1 cellular context compared by ENCODE assay signal in the genomic region with DNA sequence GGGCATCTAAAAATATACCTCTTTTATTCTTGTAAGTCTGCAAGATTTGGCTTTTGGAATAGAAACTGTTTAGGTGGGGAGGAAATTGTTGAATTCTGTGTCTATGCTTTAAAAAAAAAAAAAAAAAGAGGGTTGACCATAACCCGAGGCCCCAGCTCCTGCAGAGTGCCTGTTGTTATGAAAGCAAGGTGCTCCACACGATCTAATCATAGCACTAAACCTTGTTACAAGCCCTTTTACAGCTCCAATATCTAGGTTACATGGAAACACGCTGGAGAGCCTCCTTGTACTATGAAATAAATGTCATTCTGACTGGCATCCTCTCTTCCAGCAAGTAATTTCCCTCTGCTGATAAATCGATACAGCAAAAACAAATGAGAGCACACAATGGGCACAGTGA.
TF ChIP-seq lines count a peak whose summit lies in the region.

No MANE protein-coding gene starts in this region.

TF ChIP-seq in GM23338, 12 proteins besides CTCF, POLR2A, EP300 and RAD21:
- TF ChIP-seq NANOG (IDR thresholded peaks at IDR 0.05; ENCODE audit: borderline replicate concordance) = 0 out of 2 replicates have a peak, but pooled peaks have one; percentile 18
- no peak for TF ChIP-seq EZH2 (IDR thresholded peaks at IDR 0.05; ENCODE audit: low read depth, unreplicated experiment)
- TF ChIP-seq ZNF331 (CRISPR knock-in tag; IDR thresholded peaks at IDR 0.05; ENCODE audit: low read depth) = no peak
- TF ChIP-seq STAT1 (IDR thresholded peaks at IDR 0.05; ENCODE audit: unreplicated experiment) = no peak
- TF ChIP-seq, protein P1, sequence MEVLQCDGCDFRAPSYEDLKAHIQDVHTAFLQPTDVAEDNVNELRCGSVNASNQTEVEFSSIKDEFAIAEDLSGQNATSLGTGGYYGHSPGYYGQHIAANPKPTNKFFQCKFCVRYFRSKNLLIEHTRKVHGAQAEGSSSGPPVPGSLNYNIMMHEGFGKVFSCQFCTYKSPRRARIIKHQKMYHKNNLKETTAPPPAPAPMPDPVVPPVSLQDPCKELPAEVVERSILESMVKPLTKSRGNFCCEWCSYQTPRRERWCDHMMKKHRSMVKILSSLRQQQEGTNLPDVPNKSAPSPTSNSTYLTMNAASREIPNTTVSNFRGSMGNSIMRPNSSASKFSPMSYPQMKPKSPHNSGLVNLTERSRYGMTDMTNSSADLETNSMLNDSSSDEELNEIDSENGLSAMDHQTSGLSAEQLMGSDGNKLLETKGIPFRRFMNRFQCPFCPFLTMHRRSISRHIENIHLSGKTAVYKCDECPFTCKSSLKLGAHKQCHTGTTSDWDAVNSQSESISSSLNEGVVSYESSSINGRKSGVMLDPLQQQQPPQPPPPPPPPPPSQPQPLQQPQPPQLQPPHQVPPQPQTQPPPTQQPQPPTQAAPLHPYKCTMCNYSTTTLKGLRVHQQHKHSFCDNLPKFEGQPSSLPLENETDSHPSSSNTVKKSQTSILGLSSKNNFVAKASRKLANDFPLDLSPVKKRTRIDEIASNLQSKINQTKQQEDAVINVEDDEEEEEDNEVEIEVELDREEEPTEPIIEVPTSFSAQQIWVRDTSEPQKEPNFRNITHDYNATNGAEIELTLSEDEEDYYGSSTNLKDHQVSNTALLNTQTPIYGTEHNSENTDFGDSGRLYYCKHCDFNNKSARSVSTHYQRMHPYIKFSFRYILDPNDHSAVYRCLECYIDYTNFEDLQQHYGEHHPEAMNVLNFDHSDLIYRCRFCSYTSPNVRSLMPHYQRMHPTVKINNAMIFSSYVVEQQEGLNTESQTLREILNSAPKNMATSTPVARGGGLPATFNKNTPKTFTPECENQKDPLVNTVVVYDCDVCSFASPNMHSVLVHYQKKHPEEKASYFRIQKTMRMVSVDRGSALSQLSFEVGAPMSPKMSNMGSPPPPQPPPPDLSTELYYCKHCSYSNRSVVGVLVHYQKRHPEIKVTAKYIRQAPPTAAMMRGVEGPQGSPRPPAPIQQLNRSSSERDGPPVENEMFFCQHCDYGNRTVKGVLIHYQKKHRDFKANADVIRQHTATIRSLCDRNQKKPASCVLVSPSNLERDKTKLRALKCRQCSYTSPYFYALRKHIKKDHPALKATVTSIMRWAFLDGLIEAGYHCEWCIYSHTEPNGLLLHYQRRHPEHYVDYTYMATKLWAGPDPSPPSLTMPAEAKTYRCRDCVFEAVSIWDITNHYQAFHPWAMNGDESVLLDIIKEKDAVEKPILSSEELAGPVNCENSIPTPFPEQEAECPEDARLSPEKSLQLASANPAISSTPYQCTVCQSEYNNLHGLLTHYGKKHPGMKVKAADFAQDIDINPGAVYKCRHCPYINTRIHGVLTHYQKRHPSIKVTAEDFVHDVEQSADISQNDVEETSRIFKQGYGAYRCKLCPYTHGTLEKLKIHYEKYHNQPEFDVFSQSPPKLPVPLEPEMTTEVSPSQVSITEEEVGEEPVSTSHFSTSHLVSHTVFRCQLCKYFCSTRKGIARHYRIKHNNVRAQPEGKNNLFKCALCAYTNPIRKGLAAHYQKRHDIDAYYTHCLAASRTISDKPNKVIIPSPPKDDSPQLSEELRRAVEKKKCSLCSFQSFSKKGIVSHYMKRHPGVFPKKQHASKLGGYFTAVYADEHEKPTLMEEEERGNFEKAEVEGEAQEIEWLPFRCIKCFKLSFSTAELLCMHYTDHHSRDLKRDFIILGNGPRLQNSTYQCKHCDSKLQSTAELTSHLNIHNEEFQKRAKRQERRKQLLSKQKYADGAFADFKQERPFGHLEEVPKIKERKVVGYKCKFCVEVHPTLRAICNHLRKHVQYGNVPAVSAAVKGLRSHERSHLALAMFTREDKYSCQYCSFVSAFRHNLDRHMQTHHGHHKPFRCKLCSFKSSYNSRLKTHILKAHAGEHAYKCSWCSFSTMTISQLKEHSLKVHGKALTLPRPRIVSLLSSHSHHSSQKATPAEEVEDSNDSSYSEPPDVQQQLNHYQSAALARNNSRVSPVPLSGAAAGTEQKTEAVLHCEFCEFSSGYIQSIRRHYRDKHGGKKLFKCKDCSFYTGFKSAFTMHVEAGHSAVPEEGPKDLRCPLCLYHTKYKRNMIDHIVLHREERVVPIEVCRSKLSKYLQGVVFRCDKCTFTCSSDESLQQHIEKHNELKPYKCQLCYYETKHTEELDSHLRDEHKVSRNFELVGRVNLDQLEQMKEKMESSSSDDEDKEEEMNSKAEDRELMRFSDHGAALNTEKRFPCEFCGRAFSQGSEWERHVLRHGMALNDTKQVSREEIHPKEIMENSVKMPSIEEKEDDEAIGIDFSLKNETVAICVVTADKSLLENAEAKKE (CRISPR knock-in tag; IDR thresholded peaks at IDR 0.05) = no peak
TF ChIP-seq in GM23338: peak in this region for 1.
